Comparison of ENCODE assay signal across 8 cellular contexts in genomic region chr17:7215652-7216139, GRCh38. TPM values are rescaled to one million over a fixed set of nuclear protein-coding genes. Genes with fewer than 3 reads are reported as not detected.
DNase-seq lines count a peak whose midpoint lies in the region; TF ChIP-seq lines count a peak whose summit lies in the region.

No MANE protein-coding gene starts in this region.

- intact Hi-C loops in CD14-positive monocyte (cut with micrococcal nuclease): loop anchor here in 1 of 2 donors (2.0 to 10.0 kb wide), 3 partner anchors 19 to 189 kb away; partner anchors contain the start of genes CTDNEP1, DVL2, ELP5 and NLGN2
- intact Hi-C loops in dendritic cell treated with granulocyte-macrophage colony-stimulating factor and Interleukin-4, amounts not matched to agents 40 ng/mL and 50 ng/mL, for 4 days (cut with micrococcal nuclease): loop anchor here (1.0 to 5.0 kb wide), 2 partner anchors 10 to 37 kb away; partner anchors contain the start of genes CTDNEP1 and ELP5

- no peak for TF ChIP-seq RAD21 in neural cell (conservative IDR thresholded peaks at IDR 0.05)

- no peak for TF ChIP-seq CTCF in CD14-positive monocyte (IDR thresholded peaks at IDR 0.05)
- TF ChIP-seq CTCF in neural cell (IDR thresholded peaks at IDR 0.05; ENCODE audit: poor library complexity, severe bottlenecking): no peak

- no peak for TF ChIP-seq EP300 in neural cell (conservative IDR thresholded peaks at IDR 0.05; ENCODE audit: poor library complexity, severe bottlenecking)

- H3K4me3 Mint-ChIP-seq in CD14-positive monocyte: peak overlapping the region; percentile 69 to 75
- H3K4me3 Mint-ChIP-seq in dendritic cell treated with granulocyte-macrophage colony-stimulating factor and Interleukin-4, amounts not matched to agents 40 ng/mL and 50 ng/mL, for 4 days: peak overlapping the region; percentile 94

- no peaks in the 10 kb centered on the region for H3K9me2 ChIP-seq in neural cell (ENCODE audit: insufficient read depth, low read length)

- no peak overlapping the region for H2AFZ ChIP-seq in neural cell (ENCODE audit: low read depth, low read length)

- H4K20me1 ChIP-seq in neural cell (ENCODE audit: insufficient read depth): no peaks in the 10 kb centered on the region

- peaks cover 0 to 5% of the 10 kb centered on the region in 2 donors for H3K36me3 Mint-ChIP-seq in CD14-positive monocyte
- peaks cover 12% of the 10 kb centered on the region for H3K36me3 Mint-ChIP-seq in dendritic cell treated with granulocyte-macrophage colony-stimulating factor and Interleukin-4, amounts not matched to agents 40 ng/mL and 50 ng/mL, for 4 days (ENCODE audit: low read depth)

- H3K4me2 ChIP-seq in neural cell (ENCODE audit: low read length): peak overlapping the region; percentile 97

- peaks cover 2 to 11% (median 3%) of the 10 kb centered on the region in 3 donors for H3K27me3 Mint-ChIP-seq in CD14-positive monocyte (ENCODE audit: low read depth in 3 of 3)
- no peaks in the 10 kb centered on the region for H3K27me3 Mint-ChIP-seq in dendritic cell treated with granulocyte-macrophage colony-stimulating factor and Interleukin-4, amounts not matched to agents 40 ng/mL and 50 ng/mL, for 4 days

- H3K9me3 ChIP-seq in MG63 (no peaks in the 10 kb centered on the region), neural cell (ENCODE audit: low read length) (no peaks in the 10 kb centered on the region)

- H3K9me3 Mint-ChIP-seq in CD14-positive monocyte: peaks cover 0 to 2% (median 0%) of the 10 kb centered on the region in 7 donors
- H3K9me3 Mint-ChIP-seq in dendritic cell treated with granulocyte-macrophage colony-stimulating factor and Interleukin-4, amounts not matched to agents 40 ng/mL and 50 ng/mL, for 4 days: no peaks in the 10 kb centered on the region

- peak overlapping the region; percentile 92 for H3K9ac ChIP-seq in neural cell (ENCODE audit: low read length)

- H3F3A ChIP-seq in neural cell (ENCODE audit: insufficient read depth, low read length, poor library complexity, severe bottlenecking): peaks cover 4% of the 10 kb centered on the region

- peaks cover 59% of the 10 kb centered on the region for H3K79me2 ChIP-seq in neural cell (replicated peaks; ENCODE audit: insufficient read depth, low read length)

- no peaks in the 10 kb centered on the region for H3K27me3 ChIP-seq in MG63
- H3K27me3 ChIP-seq in neural cell (ENCODE audit: insufficient read depth, low read depth, low read length): no peaks in the 10 kb centered on the region

- no peak for DNase-seq in CD14-positive monocyte (ENCODE audit: low spot score)
- no peak for DNase-seq in MG63
- DNase-seq in NCI-H446 treated with DMSO at 0.1 percent for 48 hours (lab: John Stamatoyannopoulos, UW): no peak
- DNase-seq in HK-2 (ENCODE audit: unreplicated experiment): no peak
- no peak for DNase-seq in ecto neural progenitor cell (ENCODE audit: low spot score)
- no peak for DNase-seq in NCI-H226

- H3K4me3 ChIP-seq in MG63: peak overlapping the region; percentile 50
- peak overlapping the region; percentile 82 for H3K4me3 ChIP-seq in neural cell (ENCODE audit: low read length)

- H3K36me3 ChIP-seq in MG63 (peaks cover 6% of the 10 kb centered on the region), neural cell (ENCODE audit: insufficient read depth, low read length) (no peaks in the 10 kb centered on the region)

- H3K4me1 Mint-ChIP-seq in CD14-positive monocyte: peaks cover 73% of the 10 kb centered on the region
- peaks cover 76% of the 10 kb centered on the region for H3K4me1 Mint-ChIP-seq in dendritic cell treated with granulocyte-macrophage colony-stimulating factor and Interleukin-4, amounts not matched to agents 40 ng/mL and 50 ng/mL, for 4 days (ENCODE audit: low read depth)

- H3K27ac ChIP-seq in neural cell (ENCODE audit: low read length): peak overlapping the region; percentile 98

- H3K27ac Mint-ChIP-seq in CD14-positive monocyte: peak overlapping the region in 6 of 7 donors; percentile 25 to 100 (median 98)
- peak overlapping the region; percentile 47 for H3K27ac Mint-ChIP-seq in dendritic cell treated with granulocyte-macrophage colony-stimulating factor and Interleukin-4, amounts not matched to agents 40 ng/mL and 50 ng/mL, for 4 days

TF ChIP-seq in neural cell, 6 proteins besides CTCF, POLR2A, EP300 and RAD21:
- TF ChIP-seq SMC3 (conservative IDR thresholded peaks at IDR 0.05; ENCODE audit: poor library complexity) (no peak), TAF1 (IDR thresholded peaks at IDR 0.05; ENCODE audit: low read depth) (no peak)
TF ChIP-seq in neural cell: peak in this region for 0.

RNA-seq across cellular contexts. Expression of gene DLG4, which starts 3.9 kb away (rescaled TPM):
- polyA plus RNA-seq in CD14-positive monocyte (under 1 TPM; 0.37 to 0.39 TPM), neural cell (126 and 145 TPM in 2 replicates)
- 7.5 and 15.3 TPM in 2 replicates for total RNA-seq in MG63 (2014; rRNA removed; shearing (Covaris generic); ENCODE audit: low replicate concordance)
- polyA minus RNA-seq in neural cell: 124 and 136 TPM in 2 replicates

RNA-seq across cellular contexts. Expression of gene ACADVL, which starts 4.0 kb away (rescaled TPM):
- polyA plus RNA-seq in CD14-positive monocyte (100 to 1,000 TPM; 152 to 154 TPM), neural cell (397 and 483 TPM in 2 replicates)
- 240 and 427 TPM in 2 replicates for total RNA-seq in MG63 (2014; rRNA removed; shearing (Covaris generic); ENCODE audit: low replicate concordance)
- polyA minus RNA-seq in neural cell: 81.0 and 90.6 TPM in 2 replicates

RNA-seq across cellular contexts. Expression of gene DVL2, which starts 18.6 kb away (rescaled TPM):
- polyA plus RNA-seq in CD14-positive monocyte (1 to 10 TPM; 7.0 to 7.8 TPM), neural cell (41.1 and 59.2 TPM in 2 replicates)
- 11.5 and 26.2 TPM in 2 replicates for total RNA-seq in MG63 (2014; rRNA removed; shearing (Covaris generic); ENCODE audit: low replicate concordance)
- polyA minus RNA-seq in neural cell: 84.3 and 92.8 TPM in 2 replicates

RNA-seq across cellular contexts. Expression of gene PHF23, which starts 23.6 kb away (rescaled TPM):
- 10 to 100 TPM; 12.0 to 12.9 TPM for polyA plus RNA-seq in CD14-positive monocyte
- 34.4 and 62.7 TPM in 2 replicates for total RNA-seq in MG63 (2014; rRNA removed; shearing (Covaris generic); ENCODE audit: low replicate concordance)
- 55.7 and 60.3 TPM in 2 replicates for polyA plus RNA-seq in neural cell
- 53.1 and 54.8 TPM in 2 replicates for polyA minus RNA-seq in neural cell

RNA-seq across cellular contexts. Expression of gene GABARAP, which starts 26.6 kb away (rescaled TPM):
- polyA plus RNA-seq in CD14-positive monocyte: 1,000 to 10,000 TPM; 2,814 to 2,937 TPM
- 36.7 and 148 TPM in 2 replicates for total RNA-seq in MG63 (2014; rRNA removed; shearing (Covaris generic); ENCODE audit: low replicate concordance)
- polyA plus RNA-seq in neural cell: 384 and 512 TPM in 2 replicates
- 280 and 287 TPM in 2 replicates for polyA minus RNA-seq in neural cell

Comparison
In these comparisons a context has a peak if more than half of its experiments do, and no peak if none do; other contexts are left out.
1. RNA of gene DLG4, which starts 3.9 kb away (polyA plus RNA-seq): 126 to 145 TPM in neural cell; 0.37 to 0.39 TPM in CD14-positive monocyte; every median in the first group is over 10 times any median in the second.